Comparison of ENCODE assay signal across 21 cellular contexts in the genomic region with DNA sequence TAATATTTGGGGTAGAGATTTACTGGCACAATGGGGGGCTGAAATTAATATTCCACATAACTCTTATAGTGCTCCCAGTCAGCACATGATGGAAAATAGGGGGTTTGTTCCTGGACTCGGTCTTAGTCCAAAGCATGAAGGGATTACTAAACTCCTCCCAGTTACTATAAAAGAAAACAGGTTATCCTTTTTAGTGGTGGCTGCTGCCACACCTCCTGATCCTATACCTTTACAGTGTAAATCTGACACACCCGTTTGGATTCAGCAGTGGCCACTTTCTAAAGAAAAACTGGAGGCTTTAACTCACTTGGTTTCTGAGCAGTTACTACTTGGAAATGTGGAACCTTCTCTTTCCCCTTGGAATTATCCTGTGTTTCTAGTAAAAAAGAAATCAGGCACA.
"Had no signal": no experiment of that assay in that cellular context is flagged by ENCODE, and none has a peak within 500 bp of the region (broad histone marks: within the 10 kb centered on the region; RNA-seq: fewer than 3 reads in every experiment).

No MANE protein-coding gene starts in this region.

- H3K9me3 ChIP-seq: SJSA1 had no signal

- H3K4me3 ChIP-seq: SJSA1 had no signal

- H3K27me3 ChIP-seq: SJSA1 had no signal

- H3K27ac ChIP-seq: SJSA1 had no signal

- DNase-seq: activated B cell treated with CpG ODN at 0.5 μM for 24 hours; activated CD4-positive, alpha-beta memory T cell treated with anti-CD3 and anti-CD28 coated beads for 36 hours; activated CD4-positive, alpha-beta T cell treated with anti-CD3 and anti-CD28 coated beads for 1 hour; activated CD4-positive, alpha-beta T cell treated with anti-CD3 and anti-CD28 coated beads, Interleukin-2, amount 10 ng/mL, durations not matched to agents 7 days and 5 days; activated CD8-positive, alpha-beta memory T cell treated with anti-CD3 and anti-CD28 coated beads for 24 hours; activated effector memory CD4-positive, alpha-beta T cell treated with anti-CD3 and anti-CD28 coated beads, Interleukin-2, amount 50 U/mL, for 16 hours; activated naive CD4-positive, alpha-beta T cell treated with anti-CD3 and anti-CD28 coated beads for 36 hours; activated T-cell treated with anti-CD3 and anti-CD28 coated beads, Interleukin-2, amount 50 U/mL, for 4 hours; amygdala; KG1; NCI-H1048; NCI-H1694; NCI-H2029; NCI-H2107; NCI-H345; NCI-H510A; NCI-H748 treated with DMSO at 0.1 percent for 48 hours; SHP77; SW 1271 had no signal

- H3K4me1 ChIP-seq: SJSA1 had no signal

- H3K36me3 ChIP-seq: SJSA1 had no signal

- ATAC-seq: activated T-cell treated with anti-CD3 and anti-CD28 coated beads, Interleukin-2, amount 50 U/mL, for 4 hours; SK-N-SH treated with all-trans-retinoic acid at 6 μM for 48 hours had no signal
